Comparison of ENCODE assay signal across 22 cellular contexts in genomic region chr7:84665339-84665738, GRCh38.
"Had no signal": no experiment of that assay in that cellular context is flagged by ENCODE, and none has a peak within 500 bp of the region (broad histone marks: within the 10 kb centered on the region; RNA-seq: fewer than 3 reads in every experiment).

No MANE protein-coding gene starts in this region.

- H3K27ac ChIP-seq: esophagus squamous epithelium, spleen, upper lobe of right lung, VCaP had no signal

- H3K4me1 ChIP-seq: esophagus squamous epithelium, spleen, upper lobe of right lung had no signal

- H3K27me3 ChIP-seq: esophagus squamous epithelium, spleen, upper lobe of right lung had no signal

- H3K4me3 ChIP-seq: esophagus squamous epithelium, mucosa of descending colon, spleen, upper lobe of right lung had no signal

- H3K27me3 Mint-ChIP-seq: activated CD4-positive, alpha-beta T cell treated with anti-CD3 and anti-CD28 coated beads for 36 hours; activated CD8-positive, alpha-beta T cell treated with anti-CD3 and anti-CD28 coated beads for 36 hours; activated naive CD8-positive, alpha-beta T cell treated with anti-CD3 and anti-CD28 coated beads, Interleukin-2, amount 50 U/mL, for 24 hours; naive thymus-derived CD8-positive, alpha-beta T cell; progenitor cell of endocrine pancreas had no signal

- H3K4me3 Mint-ChIP-seq: activated CD4-positive, alpha-beta T cell treated with anti-CD3 and anti-CD28 coated beads for 36 hours; activated CD8-positive, alpha-beta T cell treated with anti-CD3 and anti-CD28 coated beads for 36 hours; activated naive CD8-positive, alpha-beta T cell treated with anti-CD3 and anti-CD28 coated beads, Interleukin-2, amount 50 U/mL, for 24 hours; activated T-helper 1 cell treated with anti-CD3 and anti-CD28 coated beads, Interleukin-12 subunit alpha, Interleukin-12 subunit beta, Interleukin-2, Interleukin-4 antibody, amounts not matched to agents 30 ng/mL and 10 ng/mL and 1 ng/mL, durations not matched to agents 14 hours and 24 hours and 36 hours; immature natural killer cell; naive thymus-derived CD8-positive, alpha-beta T cell had no signal

- H3K4me1 Mint-ChIP-seq: activated CD4-positive, alpha-beta T cell treated with anti-CD3 and anti-CD28 coated beads for 36 hours; activated naive CD8-positive, alpha-beta T cell treated with anti-CD3 and anti-CD28 coated beads, Interleukin-2, amount 50 U/mL, for 24 hours; immature natural killer cell; naive thymus-derived CD8-positive, alpha-beta T cell had no signal

- DNase-seq: activated CD4-positive, alpha-beta T cell treated with anti-CD3 and anti-CD28 coated beads for 36 hours; activated CD8-positive, alpha-beta T cell treated with anti-CD3 and anti-CD28 coated beads for 36 hours; activated naive CD4-positive, alpha-beta T cell; activated naive CD8-positive, alpha-beta T cell treated with anti-CD3 and anti-CD28 coated beads, Interleukin-2, amount 50 U/mL, for 24 hours; esophagus squamous epithelium; foreskin fibroblast; glutamatergic neuron; immature natural killer cell; left colon; mucosa of descending colon; naive thymus-derived CD8-positive, alpha-beta T cell; nucleus accumbens; right cardiac atrium; spleen; stimulated activated CD4-positive, alpha-beta T cell treated with anti-CD3 and anti-CD28 coated beads, Interleukin-2, amount 100 ng/mL, for 24 hours; stimulated activated naive CD4-positive, alpha-beta T cell; substantia nigra; T1000; upper lobe of right lung had no signal

- H3K9me3 ChIP-seq: esophagus squamous epithelium, mucosa of descending colon, spleen, upper lobe of right lung had no signal

- ATAC-seq: activated CD4-positive, alpha-beta T cell treated with anti-CD3 and anti-CD28 coated beads for 36 hours; activated CD8-positive, alpha-beta T cell treated with anti-CD3 and anti-CD28 coated beads for 36 hours; activated naive CD8-positive, alpha-beta T cell treated with anti-CD3 and anti-CD28 coated beads, Interleukin-2, amount 50 U/mL, for 24 hours; left colon; mucosa of descending colon; naive thymus-derived CD8-positive, alpha-beta T cell; right cardiac atrium; upper lobe of right lung had no signal

- H3K36me3 ChIP-seq: esophagus squamous epithelium, spleen, upper lobe of right lung had no signal

- H3K36me3 Mint-ChIP-seq: immature natural killer cell; naive thymus-derived CD8-positive, alpha-beta T cell had no signal

- H3K27ac Mint-ChIP-seq: activated CD4-positive, alpha-beta T cell treated with anti-CD3 and anti-CD28 coated beads for 36 hours; activated CD8-positive, alpha-beta T cell treated with anti-CD3 and anti-CD28 coated beads for 36 hours; activated naive CD8-positive, alpha-beta T cell treated with anti-CD3 and anti-CD28 coated beads, Interleukin-2, amount 50 U/mL, for 24 hours; activated T-helper 1 cell treated with anti-CD3 and anti-CD28 coated beads, Interleukin-12 subunit alpha, Interleukin-12 subunit beta, Interleukin-2, Interleukin-4 antibody, amounts not matched to agents 30 ng/mL and 10 ng/mL and 1 ng/mL, durations not matched to agents 14 hours and 24 hours and 36 hours; immature natural killer cell; naive thymus-derived CD8-positive, alpha-beta T cell had no signal

- H3K9me3 Mint-ChIP-seq: activated CD8-positive, alpha-beta T cell treated with anti-CD3 and anti-CD28 coated beads for 36 hours; activated naive CD8-positive, alpha-beta T cell treated with anti-CD3 and anti-CD28 coated beads, Interleukin-2, amount 50 U/mL, for 24 hours; activated T-helper 1 cell treated with anti-CD3 and anti-CD28 coated beads, Interleukin-12 subunit alpha, Interleukin-12 subunit beta, Interleukin-2, Interleukin-4 antibody, amounts not matched to agents 30 ng/mL and 10 ng/mL and 1 ng/mL, durations not matched to agents 14 hours and 24 hours and 36 hours; naive thymus-derived CD8-positive, alpha-beta T cell had no signal
